In genomic region chr21:39196838-39197237, GRCh38 we compare ENCODE assay signal across 22 cellular contexts. TPM values are rescaled to one million over a fixed set of nuclear protein-coding genes. Genes with fewer than 3 reads are reported as not detected.
DNase-seq lines count a peak whose midpoint lies in the region; ATAC-seq lines count a peak whose summit lies in the region.
"Had no signal": no experiment of that assay in that cellular context is flagged by ENCODE, and none has a peak within 500 bp of the region (broad histone marks: within the 10 kb centered on the region; RNA-seq: fewer than 3 reads in every experiment).

No MANE protein-coding gene starts in this region.

- no peaks in the 10 kb centered on the region for H3K9me3 ChIP-seq in CD4-positive, alpha-beta memory T cell (ENCODE audit: control insufficient read depth in 1 of 2, low read length in 2 of 2)
- H3K9me3 ChIP-seq: sigmoid colon, upper lobe of left lung had no signal

- no peaks in the 10 kb centered on the region for H3K27me3 Mint-ChIP-seq in T-helper 2 cell treated with Interferon-gamma antibody and Interleukin-4, amounts not matched to agents 5 μg/mL and 100 μg/mL, for 36 hours (ENCODE audit: low read depth)
- H3K27me3 Mint-ChIP-seq in CD4-positive, alpha-beta memory T cell: no peaks in the 10 kb centered on the region
- H3K27me3 Mint-ChIP-seq in activated naive CD8-positive, alpha-beta T cell: no peaks in the 10 kb centered on the region
- H3K27me3 Mint-ChIP-seq in memory B cell: no peaks in the 10 kb centered on the region
- H3K27me3 Mint-ChIP-seq: B cell; stimulated activated memory B cell treated with anti-CD40 and anti-IgM and Interleukin-4, amounts not matched to agents 10 μg/mL and 1 μg/mL and 100 μg/mL, for 72 hours had no signal

- CTCF ChIA-PET in CD4-positive, alpha-beta memory T cell (lab: Charles Lee; ENCODE audit: partially characterized antibody): no interaction called here

- H3K4me3 Mint-ChIP-seq in T-helper 2 cell treated with Interferon-gamma antibody and Interleukin-4, amounts not matched to agents 5 μg/mL and 100 μg/mL, for 36 hours: peak overlapping the region; percentile 59
- peak overlapping the region in 6 of 8 donors; percentile 40 to 71 (median 63) for H3K4me3 Mint-ChIP-seq in CD4-positive, alpha-beta memory T cell
- H3K4me3 Mint-ChIP-seq in activated naive CD8-positive, alpha-beta T cell: peak overlapping the region; percentile 10
- no peak overlapping the region for H3K4me3 Mint-ChIP-seq in memory B cell
- H3K4me3 Mint-ChIP-seq: B cell; nephron progenitor cell; stimulated activated memory B cell treated with anti-CD40 and anti-IgM and Interleukin-4, amounts not matched to agents 10 μg/mL and 1 μg/mL and 100 μg/mL, for 72 hours had no signal

- peaks cover 7% of the 10 kb centered on the region for H3K4me1 ChIP-seq in CD4-positive, alpha-beta memory T cell (ENCODE audit: insufficient read depth, low read length)
- H3K4me1 ChIP-seq: upper lobe of left lung had no signal

- H3K4me1 Mint-ChIP-seq in T-helper 2 cell treated with Interferon-gamma antibody and Interleukin-4, amounts not matched to agents 5 μg/mL and 100 μg/mL, for 36 hours (ENCODE audit: low read depth): peaks cover 26% of the 10 kb centered on the region
- peaks cover 21 to 31% (median 22%) of the 10 kb centered on the region in 4 donors for H3K4me1 Mint-ChIP-seq in CD4-positive, alpha-beta memory T cell
- H3K4me1 Mint-ChIP-seq in activated naive CD8-positive, alpha-beta T cell (ENCODE audit: low read depth): peaks cover 25% of the 10 kb centered on the region
- peaks cover 11% of the 10 kb centered on the region for H3K4me1 Mint-ChIP-seq in memory B cell

- peaks cover 59% of the 10 kb centered on the region for H3K36me3 Mint-ChIP-seq in T-helper 2 cell treated with Interferon-gamma antibody and Interleukin-4, amounts not matched to agents 5 μg/mL and 100 μg/mL, for 36 hours (ENCODE audit: low read depth)
- peaks cover 44 to 57% of the 10 kb centered on the region in 2 donors for H3K36me3 Mint-ChIP-seq in CD4-positive, alpha-beta memory T cell
- peaks cover 18% of the 10 kb centered on the region for H3K36me3 Mint-ChIP-seq in activated naive CD8-positive, alpha-beta T cell
- peaks cover 34% of the 10 kb centered on the region for H3K36me3 Mint-ChIP-seq in memory B cell

- H3K27ac Mint-ChIP-seq in T-helper 2 cell treated with Interferon-gamma antibody and Interleukin-4, amounts not matched to agents 5 μg/mL and 100 μg/mL, for 36 hours: peak overlapping the region; percentile 82
- H3K27ac Mint-ChIP-seq in CD4-positive, alpha-beta memory T cell: peak overlapping the region; percentile 32 to 89 (median 72)
- peak overlapping the region; percentile 69 for H3K27ac Mint-ChIP-seq in activated naive CD8-positive, alpha-beta T cell
- peak overlapping the region; percentile 28 for H3K27ac Mint-ChIP-seq in memory B cell
- H3K27ac Mint-ChIP-seq: B cell; nephron progenitor cell; stimulated activated memory B cell treated with anti-CD40 and anti-IgM and Interleukin-4, amounts not matched to agents 10 μg/mL and 1 μg/mL and 100 μg/mL, for 72 hours had no signal

- H3K27ac ChIP-seq in CD4-positive, alpha-beta memory T cell (ENCODE audit: low read depth, low read length): peak overlapping the region; percentile 7
- H3K27ac ChIP-seq: sigmoid colon, upper lobe of left lung had no signal

- intact Hi-C loops in CD4-positive, alpha-beta memory T cell (cut with micrococcal nuclease): no loop called here

- POLR2A ChIA-PET in CD4-positive, alpha-beta memory T cell (lab: Charles Lee; ENCODE audit: partially characterized antibody): interaction anchor here (1.2 kb wide), 1 partner anchor 14 kb away, joined by 3 read pairs; the partner anchor contains the start of gene PSMG1

- no peak overlapping the region for H3K4me3 ChIP-seq in CD4-positive, alpha-beta memory T cell (ENCODE audit: low read length in 2 of 2)
- H3K4me3 ChIP-seq: sigmoid colon, upper lobe of left lung had no signal

- no peaks in the 10 kb centered on the region for H3K9me3 Mint-ChIP-seq in T-helper 2 cell treated with Interferon-gamma antibody and Interleukin-4, amounts not matched to agents 5 μg/mL and 100 μg/mL, for 36 hours
- H3K9me3 Mint-ChIP-seq in CD4-positive, alpha-beta memory T cell: no peaks in the 10 kb centered on the region
- no peaks in the 10 kb centered on the region for H3K9me3 Mint-ChIP-seq in activated naive CD8-positive, alpha-beta T cell (ENCODE audit: low read depth)
- no peaks in the 10 kb centered on the region for H3K9me3 Mint-ChIP-seq in memory B cell
- H3K9me3 Mint-ChIP-seq: nephron progenitor cell; stimulated activated memory B cell treated with anti-CD40 and anti-IgM and Interleukin-4, amounts not matched to agents 10 μg/mL and 1 μg/mL and 100 μg/mL, for 72 hours had no signal

- ATAC-seq in memory B cell (ENCODE audit: low read depth): no peak
- no peak for ATAC-seq in GM18861 (IDR thresholded peaks at IDR 0.05; ENCODE audit: unreplicated experiment)
- no peak for ATAC-seq in HG03432 (IDR thresholded peaks at IDR 0.05; ENCODE audit: unreplicated experiment)
- ATAC-seq: HCT116; left cardiac atrium; Panc1; stimulated activated memory B cell treated with anti-CD40 and anti-IgM and Interleukin-4, amounts not matched to agents 10 μg/mL and 1 μg/mL and 100 μg/mL, for 72 hours had no signal

- H3K36me3 ChIP-seq in CD4-positive, alpha-beta memory T cell (ENCODE audit: insufficient read depth, low read length): peaks cover 49% of the 10 kb centered on the region

- DNase-seq in T-helper 2 cell treated with Interferon-gamma antibody and Interleukin-4, amounts not matched to agents 5 μg/mL and 100 μg/mL, for 36 hours (ENCODE audit: low spot score): no peak
- DNase-seq in T-helper 2 cell (no peak), memory B cell (ENCODE audit: low spot score in 2 of 2) (no peak), NCI-H2171 treated with DMSO at 0.1 percent for 48 hours (lab: John Stamatoyannopoulos, UW) (no peak)
- no peak for DNase-seq in CD4-positive, alpha-beta memory T cell
- DNase-seq: 8988T, activated gamma-delta T cell, EL, left cardiac atrium, NCI-H1105, NCI-H2081, nephron progenitor cell, posterior cingulate gyrus, sigmoid colon, upper lobe of left lung had no signal

- H3K27me3 ChIP-seq in CD4-positive, alpha-beta memory T cell (ENCODE audit: insufficient read depth, low read length): no peaks in the 10 kb centered on the region
- H3K27me3 ChIP-seq: sigmoid colon, upper lobe of left lung had no signal

RNA-seq across cellular contexts. Expression of gene PSMG1, which starts 13.6 kb away (rescaled TPM):
- 10 to 100 TPM; 17.2 to 19.9 TPM for total RNA-seq in CD4-positive, alpha-beta memory T cell
- 10 to 100 TPM; 41.9 to 45.3 TPM for polyA plus RNA-seq in CD4-positive, alpha-beta memory T cell

Comparison
In these comparisons a context has a peak if more than half of its experiments do, and no peak if none do; other contexts are left out.
1. H3K27ac Mint-ChIP-seq: peak in every context shown above with its lines; median percentile 82 in T-helper 2 cell treated with Interferon-gamma antibody and Interleukin-4, amounts not matched to agents 5 μg/mL and 100 μg/mL, for 36 hours; 72 in CD4-positive, alpha-beta memory T cell; 69 in activated naive CD8-positive, alpha-beta T cell; 28 in memory B cell.